Comparison of ENCODE assay signal across 8 cellular contexts in the genomic region with DNA sequence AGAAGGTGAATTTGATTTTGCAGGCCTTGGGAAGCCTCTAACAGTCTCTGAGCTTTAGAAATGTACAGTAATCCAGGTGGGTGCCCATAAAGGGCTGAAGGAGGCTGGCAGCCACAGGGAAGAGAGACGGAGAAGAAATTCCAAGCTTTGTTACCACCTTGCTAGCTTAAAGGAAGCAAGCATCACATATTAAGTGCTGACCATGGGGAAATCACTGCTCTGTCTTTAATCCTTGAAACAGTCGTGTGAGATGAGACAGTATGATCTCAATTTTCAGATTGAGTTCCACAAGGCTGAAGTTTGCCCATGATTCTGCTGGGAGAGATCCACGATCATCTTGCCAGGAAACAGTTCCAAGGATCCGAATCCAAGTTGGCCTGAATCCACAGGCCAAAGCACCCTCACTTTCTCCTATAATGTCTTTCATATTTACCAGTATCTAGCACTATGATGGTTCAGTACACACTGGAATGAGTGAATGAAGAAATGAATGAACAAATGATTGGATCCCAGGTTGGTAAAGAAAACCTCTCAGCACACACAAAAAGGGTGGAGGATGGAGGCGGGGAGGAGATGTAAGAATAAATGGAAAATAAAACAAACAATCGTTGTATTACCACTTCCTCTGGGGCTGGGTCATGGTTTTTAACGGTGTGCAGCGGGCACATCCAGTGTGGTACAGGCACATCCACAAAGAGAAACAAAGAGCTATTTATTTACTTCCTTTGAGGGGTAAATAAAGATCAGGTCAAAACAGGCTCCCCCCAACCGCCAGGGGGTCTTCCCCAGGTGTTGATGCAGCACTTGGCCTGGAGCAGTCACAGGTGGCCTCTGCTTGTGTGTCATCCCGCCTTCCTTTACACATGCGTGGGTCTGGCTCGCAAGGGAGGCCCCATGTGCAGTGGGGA. TPM values are rescaled to one million over a fixed set of nuclear protein-coding genes. Genes with fewer than 3 reads are reported as not detected.
DNase-seq lines count a peak whose midpoint lies in the region; ATAC-seq and TF ChIP-seq lines count a peak whose summit lies in the region.

No MANE protein-coding gene starts in this region.

- H3K4me3 ChIP-seq in OCI-LY7 (ENCODE audit: low read depth, low read length, poor library complexity, severe bottlenecking) = peak overlapping the region; percentile 35
- H3K4me3 ChIP-seq in neural progenitor cell = no peak overlapping the region

- H3K4me1 ChIP-seq in OCI-LY7 (ENCODE audit: insufficient read depth, low read length, poor library complexity, severe bottlenecking) (peaks cover 96% of the 10 kb centered on the region), neural progenitor cell (no peaks in the 10 kb centered on the region)

- H2AFZ ChIP-seq in OCI-LY7 (ENCODE audit: low read length) = no peak overlapping the region
- no peak overlapping the region for H2AFZ ChIP-seq in neural progenitor cell (replicated peaks)

- H3K4me3 Mint-ChIP-seq in activated naive CD8-positive, alpha-beta T cell treated with anti-CD3 and anti-CD28 coated beads, Interleukin-2, amount 10 ng/mL, durations not matched to agents 7 days and 5 days = peak overlapping the region; percentile 80
- H3K4me3 Mint-ChIP-seq in neural progenitor cell = no peak overlapping the region

- no peaks in the 10 kb centered on the region for H3K9me2 ChIP-seq in OCI-LY7 (ENCODE audit: insufficient read depth, low read length)

- TF ChIP-seq CTCF in OCI-LY7 (conservative IDR thresholded peaks at IDR 0.05; ENCODE audit: low read length) = peak; percentile 45
- TF ChIP-seq CTCF in neural progenitor cell (IDR thresholded peaks at IDR 0.05) = no peak

- H3K79me2 ChIP-seq in OCI-LY7 (ENCODE audit: insufficient read depth, low read depth, low read length) = peaks cover 23% of the 10 kb centered on the region; the same call in 1 of the 2 replicates
- no peaks in the 10 kb centered on the region for H3K79me2 ChIP-seq in neural progenitor cell (ENCODE audit: low read depth)

- no peaks in the 10 kb centered on the region for H4K20me1 ChIP-seq in OCI-LY7 (ENCODE audit: insufficient read depth, low read length)
- no peaks in the 10 kb centered on the region for H4K20me1 ChIP-seq in neural progenitor cell (ENCODE audit: low read depth)

- peak overlapping the region; percentile 71 for H3K4me2 ChIP-seq in OCI-LY7 (ENCODE audit: low read length)
- no peak overlapping the region for H3K4me2 ChIP-seq in neural progenitor cell

- DNase-seq in OCI-LY7 (ENCODE audit: low spot score) = peak; percentile 98
- peak; percentile 68 for DNase-seq in activated naive CD8-positive, alpha-beta T cell treated with anti-CD3 and anti-CD28 coated beads, Interleukin-2, amount 10 ng/mL, durations not matched to agents 7 days and 5 days
- peak; percentile 69 for DNase-seq in stimulated activated CD4-positive, alpha-beta T cell treated with anti-CD3 and anti-CD28 coated beads, Interleukin-4, amount 100 ng/mL, for 1 hour
- no peak for DNase-seq in AG08396 (ENCODE audit: low spot score)
- no peak for DNase-seq in UCSD-AML1 (lab: John Stamatoyannopoulos, UW; ENCODE audit: unreplicated experiment)
- no peak for DNase-seq in neural progenitor cell (ENCODE audit: low spot score)

- peak; percentile 48 for ATAC-seq in GM18907 (IDR thresholded peaks at IDR 0.05; ENCODE audit: unreplicated experiment)
- ATAC-seq in activated naive CD8-positive, alpha-beta T cell treated with anti-CD3 and anti-CD28 coated beads, Interleukin-2, amount 10 ng/mL, durations not matched to agents 7 days and 5 days (ENCODE audit: low read depth) = peak; percentile 86
- no peak for ATAC-seq in GM19455 (IDR thresholded peaks at IDR 0.05; ENCODE audit: unreplicated experiment)

- no peaks in the 10 kb centered on the region for H3K27me3 Mint-ChIP-seq in activated naive CD8-positive, alpha-beta T cell treated with anti-CD3 and anti-CD28 coated beads, Interleukin-2, amount 10 ng/mL, durations not matched to agents 7 days and 5 days
- peaks cover 5% of the 10 kb centered on the region for H3K27me3 Mint-ChIP-seq in neural progenitor cell (ENCODE audit: insufficient read depth, low read depth)

- H3F3A ChIP-seq in neural progenitor cell (ENCODE audit: low read depth) = no peaks in the 10 kb centered on the region

- H3K27ac ChIP-seq in OCI-LY7 (ENCODE audit: low read depth, low read length, poor library complexity, severe bottlenecking) = peak overlapping the region; percentile 98
- no peak overlapping the region for H3K27ac ChIP-seq in neural progenitor cell

- no peaks in the 10 kb centered on the region for H3K9me3 Mint-ChIP-seq in activated naive CD8-positive, alpha-beta T cell treated with anti-CD3 and anti-CD28 coated beads, Interleukin-2, amount 10 ng/mL, durations not matched to agents 7 days and 5 days
- no peaks in the 10 kb centered on the region for H3K9me3 Mint-ChIP-seq in neural progenitor cell

- H3K27ac Mint-ChIP-seq in activated naive CD8-positive, alpha-beta T cell treated with anti-CD3 and anti-CD28 coated beads, Interleukin-2, amount 10 ng/mL, durations not matched to agents 7 days and 5 days = peak overlapping the region; percentile 98
- H3K27ac Mint-ChIP-seq in neural progenitor cell = no peak overlapping the region

- H3K27me3 ChIP-seq in neural progenitor cell = no peaks in the 10 kb centered on the region

- H3K9me3 ChIP-seq in OCI-LY7 (ENCODE audit: low read length) = peaks cover 4% of the 10 kb centered on the region; the same call in 1 of the 2 replicates
- H3K9me3 ChIP-seq in neural progenitor cell (ENCODE audit: low read depth) = no peaks in the 10 kb centered on the region

- intact Hi-C loops in OCI-LY7 (cut with micrococcal nuclease; ENCODE audit: unreplicated experiment) = loop anchor here (1.0 to 10.0 kb wide), 6 partner anchors 12 to 723 kb away; partner anchors contain the start of gene TBCC

- TSS peak; percentile 75 for BruUV-seq in OCI-LY7 (replicated peaks; lab: Mats Ljungman, UMichigan)

- no peaks in the 10 kb centered on the region; the same call in 1 of the 2 replicates for H3K36me3 ChIP-seq in OCI-LY7 (ENCODE audit: insufficient read depth, low read length)
- H3K36me3 ChIP-seq in neural progenitor cell = no peaks in the 10 kb centered on the region

- H3K9ac ChIP-seq in neural progenitor cell = no peak overlapping the region

- POLR2A ChIA-PET in OCI-LY7 (lab: Charles Lee) = interaction anchor here (0.6 to 3.3 kb wide), 11 partner anchors 7 to 82 kb away, joined by 3 to 60 read pairs (median 4); no protein-coding TSS in a partner anchor
- POLR2A ChIA-PET in activated naive CD8-positive, alpha-beta T cell treated with anti-CD3 and anti-CD28 coated beads, Interleukin-2, amount 10 ng/mL, durations not matched to agents 7 days and 5 days (lab: Charles Lee) = interaction anchor here (0.9 to 2.7 kb wide), 14 partner anchors 9 to 95 kb away, joined by 3 to 40 read pairs (median 6); partner anchors contain the start of gene TAF8

- peaks cover 29% of the 10 kb centered on the region for H3K36me3 Mint-ChIP-seq in activated naive CD8-positive, alpha-beta T cell treated with anti-CD3 and anti-CD28 coated beads, Interleukin-2, amount 10 ng/mL, durations not matched to agents 7 days and 5 days
- no peaks in the 10 kb centered on the region for H3K36me3 Mint-ChIP-seq in neural progenitor cell

- peaks cover 61% of the 10 kb centered on the region for H3K4me1 Mint-ChIP-seq in activated naive CD8-positive, alpha-beta T cell treated with anti-CD3 and anti-CD28 coated beads, Interleukin-2, amount 10 ng/mL, durations not matched to agents 7 days and 5 days
- H3K4me1 Mint-ChIP-seq in neural progenitor cell = no peaks in the 10 kb centered on the region

- CTCF ChIA-PET in OCI-LY7 (lab: Charles Lee; ENCODE audit: unreplicated experiment) = interaction anchor here (0.5 to 1.6 kb wide), 7 partner anchors 10 to 1740 kb away, joined by 3 to 9 read pairs (median 3); no protein-coding TSS in a partner anchor

RNA-seq across cellular contexts. Expression of gene TAF8, which starts 28.2 kb away (rescaled TPM):
- 33.2 and 35.1 TPM in 2 replicates for total RNA-seq in OCI-LY7 (2014; rRNA removed; shearing (Covaris generic))
- total RNA-seq in OCI-LY7 (2022) = 47.8 and 56.0 TPM in 2 replicates
- 10 to 100 TPM; 46.2 to 50.4 TPM for total RNA-seq in activated naive CD8-positive, alpha-beta T cell treated with anti-CD3 and anti-CD28 coated beads, Interleukin-2, amount 10 ng/mL, durations not matched to agents 7 days and 5 days
- total RNA-seq in neural progenitor cell (ENCODE audit: low replicate concordance) = 38.0 and 43.8 TPM in 2 replicates

Comparison
In these comparisons a context has a peak if more than half of its experiments do, and no peak if none do; other contexts are left out.
1. DNase-seq: peak in OCI-LY7 (single experiment), activated naive CD8-positive, alpha-beta T cell treated with anti-CD3 and anti-CD28 coated beads, Interleukin-2, amount 10 ng/mL, durations not matched to agents 7 days and 5 days (single experiment) and stimulated activated CD4-positive, alpha-beta T cell treated with anti-CD3 and anti-CD28 coated beads, Interleukin-4, amount 100 ng/mL, for 1 hour (single experiment); none in AG08396 (single experiment), UCSD-AML1 (single experiment) and neural progenitor cell (single experiment).